ENCODE assay signal across 12 cellular contexts in genomic region chr16:67104845-67105244, GRCh38. TPM values are rescaled to one million over a fixed set of nuclear protein-coding genes. Genes with fewer than 3 reads are reported as not detected.
DNase-seq lines count a peak whose midpoint lies in the region; ATAC-seq and TF ChIP-seq lines count a peak whose summit lies in the region.
"Had no signal": no experiment of that assay in that cellular context is flagged by ENCODE, and none has a peak within 500 bp of the region (broad histone marks: within the 10 kb centered on the region; RNA-seq: fewer than 3 reads in every experiment).

No MANE protein-coding gene starts in this region.

- intact Hi-C loops in activated CD4-positive, alpha-beta T cell treated with anti-CD3 and anti-CD28 coated beads, Interleukin-2, amount 10 ng/mL, durations not matched to agents 24 days and 14 days (cut with micrococcal nuclease) = loop anchor here (5.0 kb wide), 2 partner anchors 52 to 73 kb away; partner anchors contain the start of genes FBXL8 and TRADD

- peak overlapping the region; percentile 74 to 85 (median 76) for H3K27ac Mint-ChIP-seq in IgD-negative memory B cell
- no peak overlapping the region for H3K27ac Mint-ChIP-seq in activated CD4-positive, alpha-beta T cell treated with anti-CD3 and anti-CD28 coated beads, Interleukin-2, amount 10 ng/mL, durations not matched to agents 24 days and 14 days
- H3K27ac Mint-ChIP-seq: activated T-helper 2 cell treated with anti-CD3 and anti-CD28 coated beads, Interferon-gamma antibody, Interleukin-2, Interleukin-4, amounts not matched to agents 10 μg/mL and 5 μg/mL and 100 μg/mL, durations not matched to agents 14 hours and 24 hours and 36 hours had no signal

- TF ChIP-seq CTCF in epithelial cell of esophagus (IDR thresholded peaks at IDR 0.05; ENCODE audit: insufficient read depth, low read depth, low read length, missing control alignments) = no peak

- no peaks in the 10 kb centered on the region for H3K27me3 Mint-ChIP-seq in IgD-negative memory B cell
- H3K27me3 Mint-ChIP-seq in activated CD4-positive, alpha-beta T cell treated with anti-CD3 and anti-CD28 coated beads, Interleukin-2, amount 10 ng/mL, durations not matched to agents 24 days and 14 days = no peaks in the 10 kb centered on the region
- H3K27me3 Mint-ChIP-seq: activated CD4-positive, alpha-beta memory T cell treated with anti-CD3 and anti-CD28 coated beads, Interleukin-2, amount 10 ng/mL, durations not matched to agents 7 days and 5 days had no signal

- no peaks in the 10 kb centered on the region for H3K9me3 Mint-ChIP-seq in IgD-negative memory B cell
- no peaks in the 10 kb centered on the region for H3K9me3 Mint-ChIP-seq in activated CD4-positive, alpha-beta T cell treated with anti-CD3 and anti-CD28 coated beads, Interleukin-2, amount 10 ng/mL, durations not matched to agents 24 days and 14 days
- H3K9me3 Mint-ChIP-seq: activated CD4-positive, alpha-beta memory T cell treated with anti-CD3 and anti-CD28 coated beads, Interleukin-2, amount 10 ng/mL, durations not matched to agents 7 days and 5 days; activated T-helper 2 cell treated with anti-CD3 and anti-CD28 coated beads, Interferon-gamma antibody, Interleukin-2, Interleukin-4, amounts not matched to agents 10 μg/mL and 5 μg/mL and 100 μg/mL, durations not matched to agents 14 hours and 24 hours and 36 hours had no signal

- peak overlapping the region in 11 of 21 experiments; percentile 4 to 64 (median 34) for H3K27ac ChIP-seq in skin epidermis
- H3K27ac ChIP-seq: PC-9 had no signal

- DNase-seq in NCI-H2196 (lab: John Stamatoyannopoulos, UW; ENCODE audit: unreplicated experiment) = peak; percentile 11
- DNase-seq in NCI-H2196 treated with DMSO at 0.1 percent for 48 hours (lab: John Stamatoyannopoulos, UW; ENCODE audit: unreplicated experiment) = no peak
- DNase-seq in epithelial cell of esophagus (ENCODE audit: low read depth) = peak; percentile 71
- no peak for DNase-seq in activated CD4-positive, alpha-beta T cell treated with anti-CD3 and anti-CD28 coated beads, Interleukin-2, amount 10 ng/mL, durations not matched to agents 24 days and 14 days
- DNase-seq in OCI-M1 (lab: John Stamatoyannopoulos, UW) = no peak
- DNase-seq: activated CD4-positive, alpha-beta memory T cell treated with anti-CD3 and anti-CD28 coated beads, Interleukin-2, amount 10 ng/mL, durations not matched to agents 7 days and 5 days; COR-L47 had no signal

- no peak overlapping the region for H3K4me3 ChIP-seq in epithelial cell of esophagus (ENCODE audit: low read length)
- H3K4me3 ChIP-seq in skin epidermis = no peak overlapping the region
- H3K4me3 ChIP-seq: PC-9 had no signal

- peaks cover 10 to 22% (median 19%) of the 10 kb centered on the region in 3 donors for H3K4me1 Mint-ChIP-seq in IgD-negative memory B cell
- H3K4me1 Mint-ChIP-seq in activated CD4-positive, alpha-beta T cell treated with anti-CD3 and anti-CD28 coated beads, Interleukin-2, amount 10 ng/mL, durations not matched to agents 24 days and 14 days = peaks cover 5% of the 10 kb centered on the region

- peak overlapping the region in 3 of 4 donors; percentile 3 to 81 (median 25) for H3K4me3 Mint-ChIP-seq in IgD-negative memory B cell
- H3K4me3 Mint-ChIP-seq in activated CD4-positive, alpha-beta T cell treated with anti-CD3 and anti-CD28 coated beads, Interleukin-2, amount 10 ng/mL, durations not matched to agents 24 days and 14 days = no peak overlapping the region
- H3K4me3 Mint-ChIP-seq: activated CD4-positive, alpha-beta memory T cell treated with anti-CD3 and anti-CD28 coated beads, Interleukin-2, amount 10 ng/mL, durations not matched to agents 7 days and 5 days had no signal

- ATAC-seq in HG03196 (IDR thresholded peaks at IDR 0.05; ENCODE audit: unreplicated experiment) = no peak

- H3K36me3 Mint-ChIP-seq in IgD-negative memory B cell = peaks cover 1% of the 10 kb centered on the region
- H3K36me3 Mint-ChIP-seq in activated CD4-positive, alpha-beta T cell treated with anti-CD3 and anti-CD28 coated beads, Interleukin-2, amount 10 ng/mL, durations not matched to agents 24 days and 14 days (ENCODE audit: low read depth) = peaks cover 13% of the 10 kb centered on the region

RNA-seq across cellular contexts. Expression of gene PHAF1, which starts 4.9 kb away (rescaled TPM):
- 14.5 TPM for polyA plus RNA-seq in IgD-negative memory B cell
- 19.4 and 19.8 TPM in 2 replicates for total RNA-seq in activated CD4-positive, alpha-beta T cell treated with anti-CD3 and anti-CD28 coated beads, Interleukin-2, amount 10 ng/mL, durations not matched to agents 24 days and 14 days

RNA-seq across cellular contexts. Expression of gene B3GNT9, which starts 46.0 kb away (rescaled TPM):
- polyA plus RNA-seq in IgD-negative memory B cell = 0.45 TPM
- 5.5 and 5.6 TPM in 2 replicates for total RNA-seq in activated CD4-positive, alpha-beta T cell treated with anti-CD3 and anti-CD28 coated beads, Interleukin-2, amount 10 ng/mL, durations not matched to agents 24 days and 14 days

RNA-seq across cellular contexts. Expression of gene TRADD, which starts 54.9 kb away (rescaled TPM):
- 103 TPM for polyA plus RNA-seq in IgD-negative memory B cell
- total RNA-seq in activated CD4-positive, alpha-beta T cell treated with anti-CD3 and anti-CD28 coated beads, Interleukin-2, amount 10 ng/mL, durations not matched to agents 24 days and 14 days = 28.9 and 30.1 TPM in 2 replicates

RNA-seq across cellular contexts. Expression of gene FBXL8, which starts 54.9 kb away (rescaled TPM):
- polyA plus RNA-seq in IgD-negative memory B cell = 3.7 TPM
- 25.1 and 30.0 TPM in 2 replicates for total RNA-seq in activated CD4-positive, alpha-beta T cell treated with anti-CD3 and anti-CD28 coated beads, Interleukin-2, amount 10 ng/mL, durations not matched to agents 24 days and 14 days

RNA-seq across cellular contexts. Expression of gene HSF4, which starts 59.7 kb away (rescaled TPM):
- not detected for polyA plus RNA-seq in IgD-negative memory B cell
- 48.5 and 54.0 TPM in 2 replicates for total RNA-seq in activated CD4-positive, alpha-beta T cell treated with anti-CD3 and anti-CD28 coated beads, Interleukin-2, amount 10 ng/mL, durations not matched to agents 24 days and 14 days

Comparison
In these comparisons a context has a peak if more than half of its experiments do, and no peak if none do; other contexts are left out.
1. DNase-seq: peak in NCI-H2196 (single experiment) and epithelial cell of esophagus (single experiment); none in NCI-H2196 treated with DMSO at 0.1 percent for 48 hours (single experiment), activated CD4-positive, alpha-beta T cell treated with anti-CD3 and anti-CD28 coated beads, Interleukin-2, amount 10 ng/mL, durations not matched to agents 24 days and 14 days (single experiment) and OCI-M1 (single experiment).